ENCODE assay signal across 8 cellular contexts in the genomic region with DNA sequence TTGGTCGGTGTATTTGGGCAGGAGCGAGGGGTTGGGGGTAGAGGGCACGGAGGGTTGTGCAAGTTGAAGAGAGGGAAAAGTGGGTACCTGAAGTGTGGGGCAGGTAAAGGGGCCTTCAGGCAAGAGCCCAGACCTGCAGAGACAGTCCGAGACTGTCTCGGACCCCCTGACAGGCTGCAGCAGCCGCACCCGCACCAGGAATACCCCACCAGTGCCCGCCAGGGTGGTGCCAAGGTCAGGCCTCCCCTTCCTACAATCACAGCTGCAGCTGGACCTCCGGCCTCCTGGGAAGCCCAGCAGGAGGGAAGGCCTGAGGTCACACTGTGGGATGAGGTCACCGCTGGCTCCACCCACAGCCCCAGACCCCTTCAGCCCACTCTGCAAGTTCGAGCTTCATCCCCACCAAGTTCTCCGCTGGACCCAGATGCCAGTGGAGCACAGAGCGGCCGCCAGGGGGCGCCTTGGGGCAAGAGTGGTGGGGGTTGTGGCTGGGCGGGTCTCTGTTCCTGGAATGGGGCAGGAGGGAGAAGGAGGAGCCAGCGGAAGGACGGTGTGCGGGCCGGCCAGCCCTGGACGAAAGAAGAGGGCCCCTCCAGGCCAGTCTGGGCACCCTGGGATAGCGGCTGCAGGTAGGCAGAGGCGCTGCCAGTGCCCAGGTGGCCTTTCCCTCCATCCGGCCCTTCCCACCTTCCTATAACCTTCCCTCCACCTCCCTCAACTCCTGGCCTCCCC. TPM values are rescaled to one million over a fixed set of nuclear protein-coding genes. Genes with fewer than 3 reads are reported as not detected.
DNase-seq lines count a peak whose midpoint lies in the region; ATAC-seq and TF ChIP-seq lines count a peak whose summit lies in the region.

A gene (plus strand): TSS at position 539 of the 732 bp plus-strand sequence. CDS start 452 bp downstream, outside the sequence.

- DNase-seq in DMS 273 treated with DMSO at 0.1 percent for 48 hours (lab: John Stamatoyannopoulos, UW) (peak; percentile 42), NOMO-1 (lab: John Stamatoyannopoulos, UW; ENCODE audit: unreplicated experiment in 2 of 2) (peak; percentile 68 to 80), endothelial cell (ENCODE audit: low spot score) (peak; percentile 97), OCI-M2 (lab: John Stamatoyannopoulos, UW; ENCODE audit: unreplicated experiment) (no peak)
- peak; percentile 49 to 96 (median 89) for DNase-seq in activated CD8-positive, alpha-beta memory T cell treated with anti-CD3 and anti-CD28 coated beads for 48 hours (ENCODE audit: low read depth in 2 of 3, low spot score in 2 of 3)
- DNase-seq in stimulated activated CD8-positive, alpha-beta memory T cell treated with anti-CD3 and anti-CD28 coated beads, Interleukin-15, amount 100 ng/mL, for 24 hours (ENCODE audit: low read depth) = peak; percentile 83

- no peaks in the 10 kb centered on the region for H3K4me1 Mint-ChIP-seq in endothelial cell (ENCODE audit: unreplicated experiment)

- H3K36me3 Mint-ChIP-seq in endothelial cell (ENCODE audit: low read depth, unreplicated experiment) = peaks cover 15% of the 10 kb centered on the region

- no peak within 1 kb of the TSS for H3K4me3 Mint-ChIP-seq in endothelial cell (ENCODE audit: unreplicated experiment)

- H3K9me3 ChIP-seq in mesodermal cell (ENCODE audit: control insufficient read depth, low read length) = no peaks in the 10 kb centered on the region

- H3K4me1 ChIP-seq in mesodermal cell (ENCODE audit: control insufficient read depth, insufficient read depth, low read length, poor library complexity, severe bottlenecking) = peaks cover 13% of the 10 kb centered on the region

- WGBS in mesodermal cell (ENCODE audit: insufficient coverage in 2 of 2), 2 experiments = 42 to 47% methylated on average over 9 to 17 of the region's 24 CpGs

- peak; percentile 48 for ATAC-seq in HG03108 (IDR thresholded peaks at IDR 0.05; ENCODE audit: unreplicated experiment)

- H3K4me3 ChIP-seq in mesodermal cell (ENCODE audit: extremely low read depth, insufficient read depth, low read length, poor library complexity, severe bottlenecking) = no peak within 1 kb of the TSS

- peak within 1 kb of the TSS; percentile 3 for H3K27ac ChIP-seq in mesodermal cell (ENCODE audit: low read depth, low read length, severe bottlenecking)

- peak; percentile 98 for TF ChIP-seq CTCF in endothelial cell (IDR thresholded peaks at IDR 0.05; ENCODE audit: unreplicated experiment)

- H3K36me3 ChIP-seq in mesodermal cell (ENCODE audit: control insufficient read depth, insufficient read depth, low read length) = peaks cover 45% of the 10 kb centered on the region

- H3K9me3 Mint-ChIP-seq in endothelial cell (ENCODE audit: unreplicated experiment) = no peaks in the 10 kb centered on the region

- no peak within 1 kb of the TSS for H3K27ac Mint-ChIP-seq in endothelial cell (ENCODE audit: unreplicated experiment)

- peaks cover 23% of the 10 kb centered on the region for H3K27me3 Mint-ChIP-seq in endothelial cell (ENCODE audit: unreplicated experiment)

RNA-seq across cellular contexts. Expression of the gene that starts here (rescaled TPM):
- 5.3 TPM for total RNA-seq in endothelial cell (ENCODE audit: unreplicated experiment)
- polyA plus RNA-seq in mesodermal cell (2013, experiment 1 of 2) = 2.4 TPM
- 1.6 TPM for polyA plus RNA-seq in mesodermal cell (2013, experiment 2 of 2)
